In genomic region chr11:74950374-74950969, GRCh38 we compare ENCODE assay signal across 8 cellular contexts. TPM values are rescaled to one million over a fixed set of nuclear protein-coding genes. Genes with fewer than 3 reads are reported as not detected.
DNase-seq lines count a peak whose midpoint lies in the region; ATAC-seq, FAIRE-seq and TF ChIP-seq lines count a peak whose summit lies in the region.

No MANE protein-coding gene starts in this region.

- no peak for TF ChIP-seq POLR2A in GM12878 (IDR thresholded peaks at IDR 0.05; ENCODE audit: low read depth, low read length)

- no peaks in the 10 kb centered on the region; the same call in 2 of the 3 replicates for H3K9me3 ChIP-seq in GM12878 (replicated peaks; ENCODE audit: control insufficient read depth, insufficient read depth, low read length)

- no peak for TF ChIP-seq CTCF in GM12878 (IDR thresholded peaks at IDR 0.05 in 2 of 3, conservative IDR thresholded peaks at IDR 0.05 in 1 of 3; ENCODE audit: control insufficient read depth in 2 of 3, extremely low read depth in 1 of 3, insufficient read depth in 1 of 3, low read depth in 3 of 3, low read length in 3 of 3)

- no peak for TF ChIP-seq EP300 in GM12878 (IDR thresholded peaks at IDR 0.05; ENCODE audit: borderline replicate concordance in 1 of 2, control insufficient read depth in 1 of 2, low read depth in 2 of 2, low read length in 2 of 2)

- H3K4me1 ChIP-seq in GM12878 (ENCODE audit: control insufficient read depth, insufficient read depth, low read length) (peaks cover 20% of the 10 kb centered on the region), mesendoderm (ENCODE audit: control insufficient read depth, low read depth, low read length) (peaks cover 2% of the 10 kb centered on the region)

- no peak overlapping the region for H3K18ac ChIP-seq in mesendoderm (ENCODE audit: low read length)

- H3K79me2 ChIP-seq in GM12878 (ENCODE audit: control insufficient read depth, insufficient read depth, low read length): peaks cover 71% of the 10 kb centered on the region
- H3K79me2 ChIP-seq in mesendoderm (ENCODE audit: control insufficient read depth, insufficient read depth, low read length): peaks cover 44% of the 10 kb centered on the region

- H3K4ac ChIP-seq in mesendoderm (ENCODE audit: low read depth, low read length): no peak overlapping the region

- H2BK5ac ChIP-seq in mesendoderm (ENCODE audit: low read length): no peak overlapping the region

- BruUV-seq in GM12878 (replicated peaks; lab: Mats Ljungman, UMichigan): no TSS peak

- H3K36me3 ChIP-seq in GM12878 (ENCODE audit: control insufficient read depth in 2 of 2, insufficient read depth in 2 of 2, low read length in 1 of 2): peaks cover 0 to 6% of the 10 kb centered on the region in 2 experiments; a peak in 2 of 4 replicates
- H3K36me3 ChIP-seq in mesendoderm (ENCODE audit: control insufficient read depth, insufficient read depth, low read length): no peaks in the 10 kb centered on the region

- in situ Hi-C loops in GM12878 (cut with MboI): no loop called here

- peaks cover 31% of the 10 kb centered on the region for H3K36me3 Mint-ChIP-seq in stimulated activated naive CD8-positive, alpha-beta T cell treated with anti-CD3 and anti-CD28 coated beads, Interleukin-15, Interleukin-2, amounts not matched to agents 100 ng/mL and 50 ng/mL, for 24 hours (ENCODE audit: low read depth)

- no peak overlapping the region for H4K5ac ChIP-seq in mesendoderm (ENCODE audit: low read length)

- H3K79me1 ChIP-seq in mesendoderm (ENCODE audit: low read length): peaks cover 16% of the 10 kb centered on the region

- CTCF ChIA-PET in GM12878 (lab: Yijun Ruan, JAX): interaction anchor here (1.5 to 1.6 kb wide), 2 partner anchors 20 to 72 kb away, joined by 4 to 8 read pairs; no protein-coding TSS in a partner anchor

- no peaks in the 10 kb centered on the region for H3K9me3 Mint-ChIP-seq in stimulated activated naive CD8-positive, alpha-beta T cell treated with anti-CD3 and anti-CD28 coated beads, Interleukin-15, Interleukin-2, amounts not matched to agents 100 ng/mL and 50 ng/mL, for 24 hours

- no peak for FAIRE-seq in GM12878 (lab: Jason Lieb, UNC)

- peak overlapping the region; percentile 92 for H3K9ac ChIP-seq in GM12878 (ENCODE audit: control insufficient read depth, insufficient read depth, low read length)
- peak overlapping the region; percentile 99 for H3K9ac ChIP-seq in mesendoderm (ENCODE audit: low read length)

- H4K8ac ChIP-seq in mesendoderm (ENCODE audit: low read depth, low read length): no peak overlapping the region

- RAD21 ChIA-PET in GM12878 (lab: Charles Lee; ENCODE audit: unreplicated experiment): interaction anchor here (1.1 to 2.5 kb wide), 5 partner anchors 10 to 298 kb away, joined by 3 to 10 read pairs (median 4); partner anchors contain the start of gene NEU3

- peaks cover 53% of the 10 kb centered on the region for H3K4me1 Mint-ChIP-seq in stimulated activated naive CD8-positive, alpha-beta T cell treated with anti-CD3 and anti-CD28 coated beads, Interleukin-15, Interleukin-2, amounts not matched to agents 100 ng/mL and 50 ng/mL, for 24 hours (ENCODE audit: low read depth)

- SMC1A ChIA-PET in GM12878 (lab: Charles Lee; ENCODE audit: uncharacterized antibody, unreplicated experiment): interaction anchor here (0.6 to 1.5 kb wide), 8 partner anchors 10 to 971 kb away, joined by 3 to 6 read pairs (median 4); partner anchors contain the start of gene NEU3

- peak overlapping the region; percentile 92 for H3K27ac ChIP-seq in GM12878 (ENCODE audit: control insufficient read depth, insufficient read depth)
- no peak overlapping the region for H3K27ac ChIP-seq in mesendoderm (ENCODE audit: low read depth, low read length)

- 0% methylated on average over 2 of the region's 2 CpGs for WGBS in GM12878 (ENCODE audit: insufficient coverage, insufficient replicate concordance, low lambda C conversion rate, missing lambda C conversion rate)
- no CpG with 5 or more reads among the region's 2 CpGs for WGBS in mesendoderm (ENCODE audit: extremely low coverage, insufficient coverage, low lambda C conversion rate)

- DNase-seq in stimulated activated naive CD8-positive, alpha-beta T cell treated with anti-CD3 and anti-CD28 coated beads, Interleukin-15, Interleukin-2, amounts not matched to agents 100 U/mL and 50 U/mL, for 24 hours: no peak
- DNase-seq in GM12878 (ENCODE audit: low read depth, low spot score) (peak; percentile 61), mesendoderm (no peak), ecto neural progenitor cell (ENCODE audit: low spot score) (no peak), OCI-M2 (lab: John Stamatoyannopoulos, UW; ENCODE audit: unreplicated experiment) (no peak), NK-92 (lab: John Stamatoyannopoulos, UW; ENCODE audit: unreplicated experiment) (no peak)

- H2AK5ac ChIP-seq in mesendoderm (ENCODE audit: low read length): no peak overlapping the region

- no peak overlapping the region for H2BK15ac ChIP-seq in mesendoderm (replicated peaks; ENCODE audit: low read depth)

- no peak for ATAC-seq in stimulated activated naive CD8-positive, alpha-beta T cell treated with anti-CD3 and anti-CD28 coated beads, Interleukin-15, Interleukin-2, amounts not matched to agents 100 U/mL and 50 U/mL, for 24 hours
- ATAC-seq in GM12878 (peak; percentile 37), HG02571 (IDR thresholded peaks at IDR 0.05; ENCODE audit: unreplicated experiment) (no peak)

- no peak overlapping the region for H2AFZ ChIP-seq in GM12878 (ENCODE audit: control insufficient read depth, low read depth, low read length)

- POLR2A ChIA-PET in GM12878 (lab: Charles Lee): interaction anchor here (0.6 to 1.4 kb wide), 4 partner anchors 11 to 399 kb away, joined by 3 to 5 read pairs (median 4); partner anchors contain the start of gene NEU3

- no peak overlapping the region for H2BK120ac ChIP-seq in mesendoderm (ENCODE audit: low read depth, low read length)

- H3K4me3 Mint-ChIP-seq in stimulated activated naive CD8-positive, alpha-beta T cell treated with anti-CD3 and anti-CD28 coated beads, Interleukin-15, Interleukin-2, amounts not matched to agents 100 ng/mL and 50 ng/mL, for 24 hours: peak overlapping the region; percentile 97

- peak overlapping the region; percentile 97 for H3K27ac Mint-ChIP-seq in stimulated activated naive CD8-positive, alpha-beta T cell treated with anti-CD3 and anti-CD28 coated beads, Interleukin-15, Interleukin-2, amounts not matched to agents 100 ng/mL and 50 ng/mL, for 24 hours

- no peak for TF ChIP-seq RAD21 in GM12878 (IDR thresholded peaks at IDR 0.05; ENCODE audit: insufficient read depth, low read depth, low read length)

- no peaks in the 10 kb centered on the region for H3K27me3 Mint-ChIP-seq in stimulated activated naive CD8-positive, alpha-beta T cell treated with anti-CD3 and anti-CD28 coated beads, Interleukin-15, Interleukin-2, amounts not matched to agents 100 ng/mL and 50 ng/mL, for 24 hours

- H3K56ac ChIP-seq in mesendoderm (ENCODE audit: low read length): peak overlapping the region; percentile 99

- H3K4me2 ChIP-seq in GM12878 (ENCODE audit: control insufficient read depth, insufficient read depth) (peak overlapping the region; percentile 91), mesendoderm (ENCODE audit: low read length) (peak overlapping the region; percentile 29)

- H3K4me3 ChIP-seq in GM12878 (peak overlapping the region; percentile 88), mesendoderm (ENCODE audit: low read length) (peak overlapping the region; percentile 97)

- H3K23ac ChIP-seq in mesendoderm (ENCODE audit: low read length): peak overlapping the region; percentile 80

- no peaks in the 10 kb centered on the region for H3K27me3 ChIP-seq in GM12878 (replicated peaks in 1 of 2; ENCODE audit: control insufficient read depth in 2 of 2, insufficient read depth in 2 of 2, low read length in 1 of 2)
- H3K27me3 ChIP-seq in mesendoderm (ENCODE audit: insufficient read depth, low read length, poor library complexity): no peaks in the 10 kb centered on the region

- no peaks in the 10 kb centered on the region for H4K20me1 ChIP-seq in GM12878 (ENCODE audit: control insufficient read depth, insufficient read depth)

- intact Hi-C loops in GM12878 (cut with micrococcal nuclease; ENCODE audit: unreplicated experiment): no loop called here

RNA-seq across cellular contexts. Expression of gene SPCS2, which starts 1.4 kb away (rescaled TPM):
- 71.4 and 148 TPM in 2 replicates for total RNA-seq in GM12878 (2013; cell fraction: nucleolus; rRNA removed)
- total RNA-seq in GM12878 (2014; rRNA removed) (40.7 and 48.3 TPM in 2 replicates), GM12878 (2014; rRNA removed; fragmentation: Illumina TruSeq; extraction: Trizol) (52.9 and 53.6 TPM in 2 replicates), GM12878 (2021) (143 and 145 TPM in 2 replicates)
- polyA plus RNA-seq in GM12878 (2011; ENCODE audit: low read depth): 91.2 TPM
- polyA plus RNA-seq in GM12878 (2011; rRNA removed) (192 and 234 TPM in 2 replicates), GM12878 (2014; fragmentation: Illumina TruSeq; extraction: Trizol) (176 and 220 TPM in 2 replicates), GM12878 (2014; fragmentation: Nextera tagmentation; extraction: Ambion mirVana) (100 to 1,000 TPM; 429 to 430 TPM), GM12878 (2014; rRNA removed) (192 and 236 TPM in 2 replicates), GM12878 (2016; fragmentation: Nextera tagmentation; extraction: Ambion mirVana) (100 to 1,000 TPM; 636 to 661 TPM)
- polyA plus RNA-seq in GM12878 (2011; cell fraction: cytosol; rRNA removed): 44.5 and 78.9 TPM in 2 replicates
- polyA plus RNA-seq in GM12878 (2011; cell fraction: nucleus; rRNA removed): 26.5 and 50.5 TPM in 2 replicates
- polyA plus RNA-seq in GM12878 (2012): 139 and 145 TPM in 2 replicates
- 24.5 and 29.1 TPM in 2 replicates for polyA minus RNA-seq in GM12878 (2011; rRNA and poly(A)+ RNA removed)
- 14.6 and 14.7 TPM in 2 replicates for polyA minus RNA-seq in GM12878 (2011; cell fraction: cytosol; rRNA and poly(A)+ RNA removed)
- polyA minus RNA-seq in GM12878 (2011; cell fraction: nucleus; rRNA and poly(A)+ RNA removed): 4.5 and 15.3 TPM in 2 replicates
- polyA plus RNA-seq in mesendoderm (2013, experiment 1 of 2): 118 TPM
- polyA plus RNA-seq in mesendoderm (2013, experiment 2 of 2): 117 TPM

RNA-seq across cellular contexts. Expression of gene XRRA1, which starts 1.6 kb away (rescaled TPM):
- 20.4 and 26.9 TPM in 2 replicates for total RNA-seq in GM12878 (2013; cell fraction: nucleolus; rRNA removed)
- 3.7 and 4.1 TPM in 2 replicates for total RNA-seq in GM12878 (2014; rRNA removed)
- 3.9 and 5.2 TPM in 2 replicates for total RNA-seq in GM12878 (2014; rRNA removed; fragmentation: Illumina TruSeq; extraction: Trizol)
- 7.3 and 11.0 TPM in 2 replicates for total RNA-seq in GM12878 (2021)
- 2.0 TPM for polyA plus RNA-seq in GM12878 (2011; ENCODE audit: low read depth)
- polyA plus RNA-seq in GM12878 (2011; rRNA removed): 3.2 and 4.6 TPM in 2 replicates
- 3.3 and 4.0 TPM in 2 replicates for polyA plus RNA-seq in GM12878 (2011; cell fraction: cytosol; rRNA removed)
- 7.3 and 10.9 TPM in 2 replicates for polyA plus RNA-seq in GM12878 (2011; cell fraction: nucleus; rRNA removed)
- 3.7 and 4.3 TPM in 2 replicates for polyA plus RNA-seq in GM12878 (2012)
- polyA plus RNA-seq in GM12878 (2014; fragmentation: Illumina TruSeq; extraction: Trizol): 4.6 and 5.9 TPM in 2 replicates
- polyA plus RNA-seq in GM12878 (2014; fragmentation: Nextera tagmentation; extraction: Ambion mirVana): 1 to 10 TPM; 2.5 to 7.4 TPM
- 3.1 and 3.9 TPM in 2 replicates for polyA plus RNA-seq in GM12878 (2014; rRNA removed)
- polyA plus RNA-seq in GM12878 (2016; fragmentation: Nextera tagmentation; extraction: Ambion mirVana): 1 to 10 TPM; 7.4 to 8.8 TPM
- 9.7 and 13.0 TPM in 2 replicates for polyA minus RNA-seq in GM12878 (2011; rRNA and poly(A)+ RNA removed)
- polyA minus RNA-seq in GM12878 (2011; cell fraction: cytosol; rRNA and poly(A)+ RNA removed): 2.9 and 4.3 TPM in 2 replicates
- 8.6 and 12.6 TPM in 2 replicates for polyA minus RNA-seq in GM12878 (2011; cell fraction: nucleus; rRNA and poly(A)+ RNA removed)
- 2.3 TPM for polyA plus RNA-seq in mesendoderm (2013, experiment 1 of 2)
- polyA plus RNA-seq in mesendoderm (2013, experiment 2 of 2): 2.4 TPM

RNA-seq across cellular contexts. Expression of gene NEU3, which starts 38.3 kb away (rescaled TPM):
- 40.3 and 47.0 TPM in 2 replicates for total RNA-seq in GM12878 (2013; cell fraction: nucleolus; rRNA removed)
- total RNA-seq in GM12878 (2014; rRNA removed) (17.3 and 18.1 TPM in 2 replicates), GM12878 (2014; rRNA removed; fragmentation: Illumina TruSeq; extraction: Trizol) (14.8 and 15.4 TPM in 2 replicates), GM12878 (2021) (13.3 and 13.9 TPM in 2 replicates)
- 6.7 TPM for polyA plus RNA-seq in GM12878 (2011; ENCODE audit: low read depth)
- polyA plus RNA-seq in GM12878 (2011; rRNA removed) (13.4 and 14.8 TPM in 2 replicates), GM12878 (2014; fragmentation: Illumina TruSeq; extraction: Trizol) (13.4 and 13.9 TPM in 2 replicates), GM12878 (2014; fragmentation: Nextera tagmentation; extraction: Ambion mirVana) (1 to 10 TPM; 2.5 TPM), GM12878 (2014; rRNA removed) (15.4 and 20.3 TPM in 2 replicates), GM12878 (2016; fragmentation: Nextera tagmentation; extraction: Ambion mirVana) (10 to 100 TPM in 1 of 2 experiments, 1 to 10 TPM in 1; 9.7 to 11.0 TPM)
- polyA plus RNA-seq in GM12878 (2011; cell fraction: cytosol; rRNA removed): 16.3 and 19.0 TPM in 2 replicates
- 21.9 and 22.6 TPM in 2 replicates for polyA plus RNA-seq in GM12878 (2011; cell fraction: nucleus; rRNA removed)
- polyA plus RNA-seq in GM12878 (2012): 7.8 and 8.6 TPM in 2 replicates
- 26.6 and 33.3 TPM in 2 replicates for polyA minus RNA-seq in GM12878 (2011; rRNA and poly(A)+ RNA removed)
- 12.3 and 13.1 TPM in 2 replicates for polyA minus RNA-seq in GM12878 (2011; cell fraction: cytosol; rRNA and poly(A)+ RNA removed)
- 14.0 and 25.3 TPM in 2 replicates for polyA minus RNA-seq in GM12878 (2011; cell fraction: nucleus; rRNA and poly(A)+ RNA removed)
- polyA plus RNA-seq in mesendoderm (2013, experiment 1 of 2): 7.8 TPM
- 8.5 TPM for polyA plus RNA-seq in mesendoderm (2013, experiment 2 of 2)
